1 cellular context compared by ENCODE assay signal in genomic region chr1:7229696-7230095, GRCh38.
TF ChIP-seq lines count a peak whose summit lies in the region.

No MANE protein-coding gene starts in this region.

TF ChIP-seq in IMR-90, 13 proteins besides CTCF, POLR2A, EP300 and RAD21:
- TF ChIP-seq FOS (IDR thresholded peaks at IDR 0.05; ENCODE audit: low read depth, low read length) = peak; percentile 63; the same call in 1 of the 2 replicates
- TF ChIP-seq MXI1 (IDR thresholded peaks at IDR 0.05; ENCODE audit: borderline replicate concordance, low read depth, low read length) = no peak
